Comparison of ENCODE assay signal across 29 cellular contexts in genomic region chr6:170162011-170162770, GRCh38.
A peak's percentile ranks its signal among the peaks of the same experiment; 100 is the strongest.
DNase-seq lines count a peak whose midpoint lies in the region; ATAC-seq, FAIRE-seq and TF ChIP-seq lines count a peak whose summit lies in the region.
"Had no signal": no experiment of that assay in that cellular context is flagged by ENCODE, and none has a peak within 500 bp of the region (broad histone marks: within the 10 kb centered on the region; RNA-seq: fewer than 3 reads in every experiment).

No MANE protein-coding gene starts in this region.

- TF ChIP-seq CTCF in CD14-positive monocyte (IDR thresholded peaks at IDR 0.05) (no peak), NB4 (IDR thresholded peaks at IDR 0.05; ENCODE audit: low read depth, low read length) (no peak), H1 (IDR thresholded peaks at IDR 0.05; ENCODE audit: control extremely low read depth in 1 of 3, insufficient read depth in 1 of 3, low read depth in 1 of 3, low read length in 3 of 3) (no peak), osteoblast (IDR thresholded peaks at IDR 0.05; ENCODE audit: extremely low read depth, low read depth, low read length) (no peak)

- H3K14ac ChIP-seq in H1 (ENCODE audit: insufficient read length): no peak overlapping the region

- FAIRE-seq in H1 (lab: Jason Lieb, UNC): no peak
- FAIRE-seq: GM12892, islet of Langerhans had no signal

- H3K4me3 ChIP-seq in NB4 (ENCODE audit: low read depth, low read length) (peak overlapping the region; percentile 80), H1 (ENCODE audit: extremely low read depth in 1 of 4, insufficient read depth in 2 of 4, low read depth in 3 of 4, low read length in 4 of 4) (no peak overlapping the region), osteoblast (ENCODE audit: insufficient read depth, low read length) (no peak overlapping the region)
- H3K4me3 ChIP-seq: upper lobe of right lung had no signal

- no peak overlapping the region for H2BK5ac ChIP-seq in H1 (ENCODE audit: low read depth, low read length)

- H3K4me1 ChIP-seq in H1 (replicated peaks in 1 of 4; ENCODE audit: control insufficient read depth in 3 of 4, insufficient read depth in 4 of 4, low read length in 3 of 4): no peaks in the 10 kb centered on the region
- H3K4me1 ChIP-seq in osteoblast (ENCODE audit: insufficient read depth, low read length): no peaks in the 10 kb centered on the region
- H3K4me1 ChIP-seq: parathyroid adenoma, upper lobe of right lung had no signal

- no peak overlapping the region for H3K56ac ChIP-seq in H1 (replicated peaks; ENCODE audit: insufficient read length, low read depth, low read length)

- no peaks in the 10 kb centered on the region for H3K23me2 ChIP-seq in H1 (ENCODE audit: low read depth, low read length)

- peak overlapping the region; percentile 43 to 73 for H3K4me3 Mint-ChIP-seq in CD14-positive monocyte
- H3K4me3 Mint-ChIP-seq in activated CD4-positive, alpha-beta T cell treated with anti-CD3 and anti-CD28 coated beads, Interleukin-2, amount 10 ng/mL, durations not matched to agents 24 days and 14 days: no peak overlapping the region
- H3K4me3 Mint-ChIP-seq: activated T-cell treated with anti-CD3 and anti-CD28 coated beads, Interleukin-2, amount 50 U/mL, for 72 hours; stimulated activated memory B cell treated with anti-CD40 and anti-IgM and Interleukin-4, amounts not matched to agents 10 μg/mL and 1 μg/mL and 100 μg/mL, for 72 hours had no signal

- CTCF ChIA-PET in H1 (lab: Charles Lee; ENCODE audit: partially characterized antibody): interaction anchor here (0.5 to 1.3 kb wide), 5 partner anchors 14 to 320 kb away, joined by 3 to 5 read pairs (median 3); no protein-coding TSS in a partner anchor

- H4K91ac ChIP-seq in H1 (replicated peaks; ENCODE audit: insufficient read length, low read length): peak overlapping the region; percentile 9

- H4K5ac ChIP-seq in H1 (ENCODE audit: insufficient read length, low read depth, low read length): no peak overlapping the region

- no peaks in the 10 kb centered on the region for H3K36me3 Mint-ChIP-seq in CD14-positive monocyte
- no peaks in the 10 kb centered on the region for H3K36me3 Mint-ChIP-seq in activated CD4-positive, alpha-beta T cell treated with anti-CD3 and anti-CD28 coated beads, Interleukin-2, amount 10 ng/mL, durations not matched to agents 24 days and 14 days (ENCODE audit: low read depth)
- H3K36me3 Mint-ChIP-seq: stimulated activated memory B cell treated with anti-CD40 and anti-IgM and Interleukin-4, amounts not matched to agents 10 μg/mL and 1 μg/mL and 100 μg/mL, for 72 hours had no signal

- H3K27me3 Mint-ChIP-seq in CD14-positive monocyte (ENCODE audit: low read depth in 3 of 3): peaks cover 4 to 6% (median 5%) of the 10 kb centered on the region in 3 donors
- no peaks in the 10 kb centered on the region for H3K27me3 Mint-ChIP-seq in activated CD4-positive, alpha-beta T cell treated with anti-CD3 and anti-CD28 coated beads, Interleukin-2, amount 10 ng/mL, durations not matched to agents 24 days and 14 days

- no peak for TF ChIP-seq RAD21 in H1 (IDR thresholded peaks at IDR 0.05 in 1 of 2, conservative IDR thresholded peaks at IDR 0.05 in 1 of 2; ENCODE audit: low read depth in 2 of 2, low read length in 2 of 2)

- H3K36me3 ChIP-seq in H1 (ENCODE audit: control insufficient read depth in 2 of 4, insufficient read depth in 4 of 4, low read length in 3 of 4) (no peaks in the 10 kb centered on the region), osteoblast (ENCODE audit: insufficient read depth, low read length) (no peaks in the 10 kb centered on the region)
- H3K36me3 ChIP-seq: brain microvascular endothelial cell, upper lobe of right lung had no signal

- TF ChIP-seq POLR2A in NB4 (IDR thresholded peaks at IDR 0.05; ENCODE audit: extremely low read depth, insufficient read length) (no peak), H1 (IDR thresholded peaks at IDR 0.05; ENCODE audit: control extremely low read depth in 1 of 2, low read depth in 2 of 2, low read length in 2 of 2) (no peak)

- intact Hi-C loops in CD14-positive monocyte (cut with micrococcal nuclease): no loop called here
- intact Hi-C loops in activated CD4-positive, alpha-beta T cell treated with anti-CD3 and anti-CD28 coated beads, Interleukin-2, amount 10 ng/mL, durations not matched to agents 24 days and 14 days (cut with micrococcal nuclease): no loop called here

- no peak overlapping the region for H3K27ac ChIP-seq in H1 (ENCODE audit: low read depth, low read length)
- no peak overlapping the region for H3K27ac ChIP-seq in osteoblast (ENCODE audit: low read depth, low read length)
- H3K27ac ChIP-seq: brain microvascular endothelial cell, epithelial cell of prostate, parathyroid adenoma, upper lobe of right lung, VCaP had no signal

- H4K20me1 ChIP-seq in H1 (replicated peaks in 1 of 2; ENCODE audit: control insufficient read depth in 1 of 2, insufficient read depth in 2 of 2, low read length in 2 of 2) (peaks cover 0 to 2% of the 10 kb centered on the region in 2 experiments), osteoblast (ENCODE audit: insufficient read depth, low read length) (no peaks in the 10 kb centered on the region)

- H3K27me3 ChIP-seq in H1 (replicated peaks in 1 of 4; ENCODE audit: control insufficient read depth in 3 of 4, extremely low read depth in 1 of 4, insufficient read depth in 3 of 4, low read length in 3 of 4) (no peaks in the 10 kb centered on the region; a peak in 1 of 7 replicates), osteoblast (ENCODE audit: insufficient read depth, low read length) (no peaks in the 10 kb centered on the region)
- H3K27me3 ChIP-seq: brain microvascular endothelial cell, upper lobe of right lung had no signal

- no peaks in the 10 kb centered on the region for H3K79me2 ChIP-seq in H1 (ENCODE audit: control insufficient read depth in 1 of 2, insufficient read depth in 2 of 2, low read length in 2 of 2)
- H3K79me2 ChIP-seq in osteoblast (ENCODE audit: insufficient read depth, low read length): no peaks in the 10 kb centered on the region
- H3K79me2 ChIP-seq: parathyroid adenoma had no signal

- no peak overlapping the region for H3K4ac ChIP-seq in H1 (replicated peaks; ENCODE audit: insufficient read length, low read depth, low read length)

- POLR2A ChIA-PET in H1 (lab: Charles Lee; ENCODE audit: partially characterized antibody): interaction anchor here (0.7 kb wide), 1 partner anchor 19 kb away, joined by 3 read pairs; no protein-coding TSS in a partner anchor

- H3K23ac ChIP-seq in H1 (ENCODE audit: insufficient read length): no peak overlapping the region

- H2BK12ac ChIP-seq in H1 (ENCODE audit: low read depth, low read length): no peak overlapping the region

- no peak overlapping the region for H3K9ac ChIP-seq in H1 (replicated peaks in 1 of 4; ENCODE audit: extremely low read depth in 1 of 4, low read depth in 3 of 4, low read length in 3 of 4)
- H3K9ac ChIP-seq: parathyroid adenoma had no signal

- H3K9me3 Mint-ChIP-seq in CD14-positive monocyte: peaks cover 0 to 39% (median 9%) of the 10 kb centered on the region in 7 donors
- H3K9me3 Mint-ChIP-seq in activated CD4-positive, alpha-beta T cell treated with anti-CD3 and anti-CD28 coated beads, Interleukin-2, amount 10 ng/mL, durations not matched to agents 24 days and 14 days: no peaks in the 10 kb centered on the region
- H3K9me3 Mint-ChIP-seq: activated T-cell treated with anti-CD3 and anti-CD28 coated beads, Interleukin-2, amount 50 U/mL, for 72 hours; CD8-positive, alpha-beta memory T cell; nephron had no signal

- no peak overlapping the region for H2AK5ac ChIP-seq in H1 (ENCODE audit: low read depth, low read length)

- ATAC-seq in HG03571 (IDR thresholded peaks at IDR 0.05; ENCODE audit: unreplicated experiment) (no peak), GM18861 (IDR thresholded peaks at IDR 0.05; ENCODE audit: unreplicated experiment) (no peak)
- ATAC-seq: activated T-cell treated with anti-CD3 and anti-CD28 coated beads, Interleukin-2, amount 50 U/mL, for 72 hours; right cardiac atrium; stimulated activated memory B cell treated with anti-CD40 and anti-IgM and Interleukin-4, amounts not matched to agents 10 μg/mL and 1 μg/mL and 100 μg/mL, for 72 hours; upper lobe of right lung had no signal

- H3K9me3 ChIP-seq in H1 (ENCODE audit: insufficient read depth in 2 of 2, low read depth in 1 of 2, low read length in 1 of 2) (peaks cover 0 to 6% of the 10 kb centered on the region in 2 experiments; a peak in 1 of 4 replicates), osteoblast (ENCODE audit: low read depth, low read length) (no peaks in the 10 kb centered on the region)
- H3K9me3 ChIP-seq: upper lobe of right lung had no signal

- H3K4me2 ChIP-seq in H1 (ENCODE audit: insufficient read depth in 1 of 2, low read depth in 2 of 2, low read length in 2 of 2) (no peak overlapping the region), osteoblast (ENCODE audit: insufficient read depth, low read length) (no peak overlapping the region)

- no peaks in the 10 kb centered on the region for H3K79me1 ChIP-seq in H1 (ENCODE audit: low read depth, low read length)

- no peak overlapping the region for H3K18ac ChIP-seq in H1 (ENCODE audit: extremely low read depth, low read length)

- H4K8ac ChIP-seq in H1 (ENCODE audit: extremely low read depth, insufficient read depth, low read length): no peak overlapping the region; the same call in 1 of the 2 replicates

- H2BK120ac ChIP-seq in H1 (replicated peaks; ENCODE audit: low read depth, low read length): no peak overlapping the region

- peaks cover 15% of the 10 kb centered on the region for H3K4me1 Mint-ChIP-seq in CD14-positive monocyte
- H3K4me1 Mint-ChIP-seq in activated CD4-positive, alpha-beta T cell treated with anti-CD3 and anti-CD28 coated beads, Interleukin-2, amount 10 ng/mL, durations not matched to agents 24 days and 14 days: no peaks in the 10 kb centered on the region
- H3K4me1 Mint-ChIP-seq: stimulated activated memory B cell treated with anti-CD40 and anti-IgM and Interleukin-4, amounts not matched to agents 10 μg/mL and 1 μg/mL and 100 μg/mL, for 72 hours had no signal

- H2AFZ ChIP-seq in H1 (ENCODE audit: low read length) (no peak overlapping the region), osteoblast (ENCODE audit: low read length) (no peak overlapping the region)
- H2AFZ ChIP-seq: parathyroid adenoma had no signal

- no peak for TF ChIP-seq EP300 in H1 (IDR thresholded peaks at IDR 0.05; ENCODE audit: borderline replicate concordance in 1 of 2, low read depth in 2 of 2, low read length in 2 of 2)

- DNase-seq in CD14-positive monocyte (ENCODE audit: low spot score) (no peak), NB4 (ENCODE audit: low read depth) (peak; percentile 77), H1 (ENCODE audit: low read depth in 1 of 2, low spot score in 2 of 2) (no peak), osteoblast (ENCODE audit: insufficient read length, low spot score, missing footprints) (peak; percentile 80)
- no peak for DNase-seq in activated CD4-positive, alpha-beta T cell treated with anti-CD3 and anti-CD28 coated beads, Interleukin-2, amount 10 ng/mL, durations not matched to agents 24 days and 14 days
- DNase-seq: activated CD4-positive, alpha-beta T cell treated with anti-CD3 and anti-CD28 coated beads for 4 hours; activated naive CD4-positive, alpha-beta T cell; activated T-cell treated with anti-CD3 and anti-CD28 coated beads, Interleukin-2, amount 50 U/mL, for 72 hours; amniotic stem cell; brain microvascular endothelial cell; CD8-positive, alpha-beta memory T cell; GOT3; NCI-H1105 treated with DMSO at 0.1 percent for 48 hours; NCI-H2029; NCI-H2227 treated with DMSO at 0.1 percent for 48 hours; RPMI8226; stimulated activated CD4-positive, alpha-beta T cell treated with anti-CD3 and anti-CD28 coated beads, Interleukin-12 subunit alpha, Interleukin-12 subunit beta, amount 100 ng/mL, for 4 hours; stimulated activated CD4-positive, alpha-beta T cell treated with anti-CD3 and anti-CD28 coated beads, Interleukin-4, amount 100 ng/mL, for 24 hours; upper lobe of right lung had no signal

- H2BK15ac ChIP-seq in H1 (ENCODE audit: low read length): no peak overlapping the region

- no peak overlapping the region for H2BK20ac ChIP-seq in H1 (ENCODE audit: low read length)

- whole genome bisulfite sequencing in H1 (ENCODE audit: extremely low coverage in 1 of 2, insufficient coverage in 1 of 2, insufficient read length in 1 of 2, insufficient replicate concordance in 2 of 2, low coverage in 1 of 2, low lambda C conversion rate in 2 of 2, missing lambda C conversion rate in 1 of 2), 2 experiments: 92% methylated on average over 26 of the region's 27 CpGs; no CpG with 5 or more reads in 1 of the 2 experiments

- H3K27ac Mint-ChIP-seq in CD14-positive monocyte: peak overlapping the region in 2 of 7 donors; percentile 56 to 65
- H3K27ac Mint-ChIP-seq in activated CD4-positive, alpha-beta T cell treated with anti-CD3 and anti-CD28 coated beads, Interleukin-2, amount 10 ng/mL, durations not matched to agents 24 days and 14 days: no peak overlapping the region
- H3K27ac Mint-ChIP-seq: activated T-cell treated with anti-CD3 and anti-CD28 coated beads, Interleukin-2, amount 50 U/mL, for 72 hours; CD8-positive, alpha-beta memory T cell; stimulated activated memory B cell treated with anti-CD40 and anti-IgM and Interleukin-4, amounts not matched to agents 10 μg/mL and 1 μg/mL and 100 μg/mL, for 72 hours had no signal

Comparison
In these comparisons a context has a peak if more than half of its experiments do, and no peak if none do; other contexts are left out.
1. DNase-seq: peak in NB4 (single experiment) and osteoblast (single experiment); none in CD14-positive monocyte (single experiment), H1 (0 of 2) and activated CD4-positive, alpha-beta T cell treated with anti-CD3 and anti-CD28 coated beads, Interleukin-2, amount 10 ng/mL, durations not matched to agents 24 days and 14 days (single experiment).